Comparison of ENCODE assay signal across 1 cellular context in genomic region chr19:55672418-55672817, GRCh38.
A peak's percentile ranks its signal among the peaks of the same experiment; 100 is the strongest.
TF ChIP-seq lines count a peak whose summit lies in the region.

No MANE protein-coding gene starts in this region.

TF ChIP-seq in K562, 482 proteins besides CTCF, POLR2A, EP300 and RAD21 (continues in another document):
- peak; percentile 81 for TF ChIP-seq TCF3 (CRISPR knock-in tag; IDR thresholded peaks at IDR 0.05)
- TF ChIP-seq MAFF (IDR thresholded peaks at IDR 0.05; ENCODE audit: low read length) = no peak
- no peak for TF ChIP-seq ZNF318 (IDR thresholded peaks at IDR 0.05; ENCODE audit: borderline replicate concordance in 1 of 2, low read depth in 1 of 2)
- peak; percentile 30 for TF ChIP-seq HDAC3 (IDR thresholded peaks at IDR 0.05; ENCODE audit: borderline replicate concordance, partially characterized antibody)
- no peak for TF ChIP-seq CLOCK (CRISPR knock-in tag; IDR thresholded peaks at IDR 0.05; ENCODE audit: borderline replicate concordance)
- TF ChIP-seq ATF1 (CRISPR knock-in tag; IDR thresholded peaks at IDR 0.05) = no peak
- no peak for TF ChIP-seq ATF1 (tag; IDR thresholded peaks at IDR 0.05)
- 0 out of 2 replicates have a peak, but pooled peaks have one; percentile 18 for TF ChIP-seq POLR2AphosphoS5 (IDR thresholded peaks at IDR 0.05; ENCODE audit: control insufficient read depth, insufficient read depth, low read depth, low read length)
- no peak for TF ChIP-seq HMGN3 (IDR thresholded peaks at IDR 0.05; ENCODE audit: borderline replicate concordance, extremely low read depth, insufficient read length, low read depth, low read length)
- no peak for TF ChIP-seq CXXC5 (CRISPR knock-in tag; IDR thresholded peaks at IDR 0.05)
- no peak for TF ChIP-seq PURB (CRISPR knock-in tag; IDR thresholded peaks at IDR 0.05; ENCODE audit: low read depth)
- no peak for TF ChIP-seq HSF4 (CRISPR knock-in tag; IDR thresholded peaks at IDR 0.05; ENCODE audit: borderline replicate concordance)
- no peak for TF ChIP-seq ZNF165 (CRISPR knock-in tag; IDR thresholded peaks at IDR 0.05; ENCODE audit: borderline replicate concordance)
- peak; percentile 86 for TF ChIP-seq KDM1A (IDR thresholded peaks at IDR 0.05)
- no peak for TF ChIP-seq NR1H2 (CRISPR knock-in tag; IDR thresholded peaks at IDR 0.05)
- no peak for TF ChIP-seq MAFK (IDR thresholded peaks at IDR 0.05; ENCODE audit: low read length)
- TF ChIP-seq TAL1 (IDR thresholded peaks at IDR 0.05) = peak; percentile 64
- TF ChIP-seq ZNF695 (CRISPR knock-in tag; IDR thresholded peaks at IDR 0.05) = no peak
- no peak for TF ChIP-seq NELFE (IDR thresholded peaks at IDR 0.05; ENCODE audit: insufficient read depth, insufficient read length)
- no peak for TF ChIP-seq TARDBP (IDR thresholded peaks at IDR 0.05)
- TF ChIP-seq MCM7 (IDR thresholded peaks at IDR 0.05) = no peak
- TF ChIP-seq STAT5A (IDR thresholded peaks at IDR 0.05; ENCODE audit: borderline replicate concordance, low read length) = 0 out of 2 replicates have a peak, but pooled peaks have one; percentile 22
- no peak for TF ChIP-seq U2AF2 (optimal IDR thresholded peaks at IDR 0.05; ENCODE audit: low read depth, low read length)
- TF ChIP-seq TEAD1 (CRISPR knock-in tag; IDR thresholded peaks at IDR 0.05) = no peak
- peak; percentile 83 for TF ChIP-seq CBFA2T3 (IDR thresholded peaks at IDR 0.05)
- no peak for TF ChIP-seq NFRKB (IDR thresholded peaks at IDR 0.05; ENCODE audit: low read depth)
- TF ChIP-seq ZFPM2 (CRISPR knock-in tag; IDR thresholded peaks at IDR 0.05) = no peak
- peak; percentile 72 for TF ChIP-seq ETV5 (CRISPR knock-in tag; IDR thresholded peaks at IDR 0.05; ENCODE audit: low read depth)
- TF ChIP-seq CTCFL (IDR thresholded peaks at IDR 0.05; ENCODE audit: borderline replicate concordance, insufficient read depth, low read depth, low read length, poor library complexity, severe bottlenecking) = no peak
- TF ChIP-seq MTA2 (IDR thresholded peaks at IDR 0.05; ENCODE audit: low read depth) = 0 out of 2 replicates have a peak, but pooled peaks have one; percentile 34
- TF ChIP-seq ZBTB43 (CRISPR knock-in tag; IDR thresholded peaks at IDR 0.05) = no peak
- TF ChIP-seq CBFA2T2 (conservative IDR thresholded peaks at IDR 0.05) = peak; percentile 60
- TF ChIP-seq ZBTB7A (IDR thresholded peaks at IDR 0.05; ENCODE audit: borderline replicate concordance, control insufficient read depth, low read depth, low read length) = no peak
- no peak for TF ChIP-seq ARHGAP35 (IDR thresholded peaks at IDR 0.05; ENCODE audit: partially characterized antibody)
- peak; percentile 82 for TF ChIP-seq ARID1B (IDR thresholded peaks at IDR 0.05)
- TF ChIP-seq CBX5 (IDR thresholded peaks at IDR 0.05; ENCODE audit: borderline replicate concordance, low read depth) = no peak
- TF ChIP-seq TFE3 (CRISPR knock-in tag; IDR thresholded peaks at IDR 0.05) = no peak
- peak in 1 of 3 experiments; percentile 54; a peak in 1 of 6 replicates for TF ChIP-seq ZBTB11 (CRISPR knock-in tag; IDR thresholded peaks at IDR 0.05)
- TF ChIP-seq VEZF1 (CRISPR knock-in tag; IDR thresholded peaks at IDR 0.05) = peak; percentile 90
- 0 out of 2 replicates have a peak, but pooled peaks have one; percentile 33 for TF ChIP-seq CTBP1 (IDR thresholded peaks at IDR 0.05; ENCODE audit: borderline replicate concordance)
- peak; percentile 39; the same call in 1 of the 2 replicates for TF ChIP-seq LCOR (CRISPR knock-in tag; IDR thresholded peaks at IDR 0.05)
- TF ChIP-seq ETV1 (tag; conservative IDR thresholded peaks at IDR 0.05; ENCODE audit: low read depth) = peak; percentile 56; the same call in 1 of the 2 replicates
